16 cellular contexts compared by ENCODE assay signal in genomic region chr3:176523114-176523513, GRCh38.
A peak's percentile ranks its signal among the peaks of the same experiment; 100 is the strongest.
DNase-seq lines count a peak whose midpoint lies in the region; FAIRE-seq and TF ChIP-seq lines count a peak whose summit lies in the region.
"Had no signal": no experiment of that assay in that cellular context is flagged by ENCODE, and none has a peak within 500 bp of the region (broad histone marks: within the 10 kb centered on the region; RNA-seq: fewer than 3 reads in every experiment).

No MANE protein-coding gene starts in this region.

- H2BK120ac ChIP-seq in H9 (ENCODE audit: low read depth, low read length, poor library complexity, severe bottlenecking), result no peak overlapping the region
- no peak overlapping the region for H2BK120ac ChIP-seq in H1 (replicated peaks; ENCODE audit: low read depth, low read length)

- H3K4ac ChIP-seq in H9 (ENCODE audit: low read depth, low read length) (no peak overlapping the region), H1 (replicated peaks; ENCODE audit: insufficient read length, low read depth, low read length) (no peak overlapping the region)

- H4K8ac ChIP-seq in H9 (replicated peaks; ENCODE audit: insufficient read length, low read depth, low read length), result no peak overlapping the region
- no peak overlapping the region for H4K8ac ChIP-seq in H1 (ENCODE audit: extremely low read depth, insufficient read depth, low read length)

- H3K36me3 ChIP-seq in H1 (ENCODE audit: control insufficient read depth in 2 of 4, insufficient read depth in 4 of 4, low read length in 3 of 4) (no peaks in the 10 kb centered on the region; a peak in 1 of 8 replicates), HAP-1 (replicated peaks) (no peaks in the 10 kb centered on the region)

- H3K4me2 ChIP-seq in H9 (ENCODE audit: insufficient read depth, insufficient read length, low read length) (peak overlapping the region; percentile 13), H1 (ENCODE audit: insufficient read depth in 1 of 2, low read depth in 2 of 2, low read length in 2 of 2) (peak overlapping the region in 1 of 2 experiments; percentile 15; a peak in 1 of 4 replicates)
- H3K4me2 ChIP-seq: KMS-11 had no signal

- H3K18ac ChIP-seq in H9 (ENCODE audit: insufficient read length, low read depth, low read length), result no peak overlapping the region
- no peak overlapping the region for H3K18ac ChIP-seq in H1 (ENCODE audit: extremely low read depth, low read length)

- H3K56ac ChIP-seq in H9 (ENCODE audit: insufficient read length, low read depth, low read length), result no peak overlapping the region
- H3K56ac ChIP-seq in H1 (replicated peaks; ENCODE audit: insufficient read length, low read depth, low read length), result no peak overlapping the region

- no peaks in the 10 kb centered on the region for H3K27me3 Mint-ChIP-seq in H9 (ENCODE audit: low read depth)
- H3K27me3 Mint-ChIP-seq: B cell; CD4-positive, alpha-beta memory T cell had no signal

- POLR2A ChIA-PET in H1 (lab: Charles Lee; ENCODE audit: partially characterized antibody), result interaction anchor here (2.0 kb wide), 1 partner anchor 17 kb away, joined by 4 read pairs; no protein-coding TSS in a partner anchor

- no peak overlapping the region for H3K4me3 Mint-ChIP-seq in H9
- H3K4me3 Mint-ChIP-seq: B cell; CD4-positive, alpha-beta memory T cell had no signal

- H3K23me2 ChIP-seq in H9 (ENCODE audit: insufficient read length, low read depth, low read length, poor library complexity, severe bottlenecking), result no peaks in the 10 kb centered on the region
- no peaks in the 10 kb centered on the region for H3K23me2 ChIP-seq in H1 (ENCODE audit: low read depth, low read length)

- CTCF ChIA-PET in H1 (lab: Charles Lee; ENCODE audit: partially characterized antibody), result interaction anchor here (0.8 to 2.0 kb wide), 4 partner anchors 9 to 158 kb away, joined by 3 to 8 read pairs (median 3); no protein-coding TSS in a partner anchor

- H3K27ac Mint-ChIP-seq in H9, result peak overlapping the region in 1 of 3 experiments; percentile 10; a peak in 3 of 7 replicates
- H3K27ac Mint-ChIP-seq: B cell; CD4-positive, alpha-beta memory T cell had no signal

- H3K9me3 ChIP-seq in H9 (ENCODE audit: control insufficient read depth, low read depth, low read length), result no peaks in the 10 kb centered on the region
- no peaks in the 10 kb centered on the region for H3K9me3 ChIP-seq in H1 (ENCODE audit: insufficient read depth in 2 of 2, low read depth in 1 of 2, low read length in 1 of 2)
- H3K9me3 ChIP-seq in HAP-1, result no peaks in the 10 kb centered on the region

- no peak overlapping the region for H3K27ac ChIP-seq in H9 (ENCODE audit: insufficient read length, low read depth, low read length)
- H3K27ac ChIP-seq in H1 (ENCODE audit: low read depth, low read length), result no peak overlapping the region
- H3K27ac ChIP-seq: C4-2B, KMS-11 had no signal

- H3K27me3 ChIP-seq in H9 (ENCODE audit: insufficient read depth, low read length), result no peaks in the 10 kb centered on the region
- H3K27me3 ChIP-seq in H1 (replicated peaks in 1 of 4; ENCODE audit: control insufficient read depth in 3 of 4, extremely low read depth in 1 of 4, insufficient read depth in 3 of 4, low read length in 3 of 4), result no peaks in the 10 kb centered on the region
- H3K27me3 ChIP-seq in HAP-1 (ENCODE audit: low read depth), result no peaks in the 10 kb centered on the region; the same call in 1 of the 2 replicates

- peaks cover 0 to 2% of the 10 kb centered on the region in 2 experiments; a peak in 2 of 5 replicates for H3K9me3 Mint-ChIP-seq in H9

- TF ChIP-seq CTCF in H9 (conservative IDR thresholded peaks at IDR 0.05) (no peak), H1 (IDR thresholded peaks at IDR 0.05; ENCODE audit: control extremely low read depth in 1 of 3, insufficient read depth in 1 of 3, low read depth in 1 of 3, low read length in 3 of 3) (no peak)

- H3K4me1 Mint-ChIP-seq in H9, result peaks cover 45 to 47% of the 10 kb centered on the region in 2 experiments
- H3K4me1 Mint-ChIP-seq: B cell; CD4-positive, alpha-beta memory T cell had no signal

- H2BK15ac ChIP-seq in H9 (ENCODE audit: low read depth, low read length) (no peak overlapping the region), H1 (ENCODE audit: low read length) (no peak overlapping the region)

- H3K9ac ChIP-seq in H9 (ENCODE audit: extremely low read depth, insufficient read length, low read length) (no peak overlapping the region), H1 (replicated peaks in 1 of 4; ENCODE audit: extremely low read depth in 1 of 4, low read depth in 3 of 4, low read length in 3 of 4) (no peak overlapping the region)
- H3K9ac ChIP-seq: KMS-11 had no signal

- H3K79me1 ChIP-seq in H9 (ENCODE audit: insufficient read depth, low read depth, low read length, poor library complexity, severe bottlenecking) (no peaks in the 10 kb centered on the region), H1 (ENCODE audit: low read depth, low read length) (no peaks in the 10 kb centered on the region)

- DNase-seq in H9 (no peak), NCI-H146 treated with DMSO at 0.1 percent for 48 hours (lab: John Stamatoyannopoulos, UW; ENCODE audit: unreplicated experiment) (peak; percentile 43), H1 (ENCODE audit: low read depth in 1 of 2, low spot score in 2 of 2) (no peak), AG08395 (ENCODE audit: low spot score) (no peak), HAP-1 (ENCODE audit: low spot score in 2 of 2) (no peak), kidney tubule cell (ENCODE audit: low spot score) (no peak), foreskin melanocyte (no peak)
- DNase-seq: ACHN; CD4-positive, alpha-beta memory T cell; DMS79; GOT3 had no signal

- H3K4me1 ChIP-seq in H9 (ENCODE audit: insufficient read depth, low read length) (peaks cover 13% of the 10 kb centered on the region; the same call in 1 of the 2 replicates), H1 (replicated peaks in 1 of 4; ENCODE audit: control insufficient read depth in 3 of 4, insufficient read depth in 4 of 4, low read length in 3 of 4) (peaks cover 2 to 31% (median 8%) of the 10 kb centered on the region in 4 experiments; a peak in 5 of 7 replicates), HAP-1 (no peaks in the 10 kb centered on the region)

- H3K4me3 ChIP-seq in H1 (ENCODE audit: extremely low read depth in 1 of 4, insufficient read depth in 2 of 4, low read depth in 3 of 4, low read length in 4 of 4) (no peak overlapping the region; a peak in 1 of 8 replicates), HAP-1 (no peak overlapping the region)
- H3K4me3 ChIP-seq: GM12878 had no signal

- TF ChIP-seq POLR2A in H1 (IDR thresholded peaks at IDR 0.05; ENCODE audit: control extremely low read depth in 1 of 2, low read depth in 2 of 2, low read length in 2 of 2), result no peak

- H2BK5ac ChIP-seq in H9 (ENCODE audit: insufficient read length, low read length) (no peak overlapping the region), H1 (ENCODE audit: low read depth, low read length) (no peak overlapping the region)

- no peak overlapping the region for H3T11ph ChIP-seq in H9 (ENCODE audit: low read length)

- no peak overlapping the region for H2AK5ac ChIP-seq in H9 (ENCODE audit: insufficient read length, low read length)
- no peak overlapping the region for H2AK5ac ChIP-seq in H1 (ENCODE audit: low read depth, low read length)

- H4K91ac ChIP-seq in H9 (ENCODE audit: insufficient read length, low read depth, low read length), result no peak overlapping the region
- no peak overlapping the region for H4K91ac ChIP-seq in H1 (replicated peaks; ENCODE audit: insufficient read length, low read length)

- H3K79me2 ChIP-seq in H9 (ENCODE audit: insufficient read depth, low read length), result no peaks in the 10 kb centered on the region
- no peaks in the 10 kb centered on the region for H3K79me2 ChIP-seq in H1 (ENCODE audit: control insufficient read depth in 1 of 2, insufficient read depth in 2 of 2, low read length in 2 of 2)

- H3K23ac ChIP-seq in H9 (ENCODE audit: insufficient read length, low read depth, low read length), result no peak overlapping the region
- H3K23ac ChIP-seq in H1 (ENCODE audit: insufficient read length), result no peak overlapping the region

- H2AFZ ChIP-seq in H9 (ENCODE audit: low read length), result no peak overlapping the region
- no peak overlapping the region for H2AFZ ChIP-seq in H1 (ENCODE audit: low read length)

- in situ Hi-C loops in HAP-1 (cut with MboI; ENCODE audit: low sequenced_read_pairs), result loop anchor here (10.0 to 25.0 kb wide), 2 partner anchors 289 to 422 kb away; no protein-coding TSS in a partner anchor

- H3K14ac ChIP-seq in H9 (ENCODE audit: insufficient read depth, low read length), result no peak overlapping the region
- H3K14ac ChIP-seq in H1 (ENCODE audit: insufficient read length), result no peak overlapping the region

- H4K20me1 ChIP-seq in H9 (ENCODE audit: control insufficient read depth, insufficient read depth, insufficient read length) (no peaks in the 10 kb centered on the region), H1 (replicated peaks in 1 of 2; ENCODE audit: control insufficient read depth in 1 of 2, insufficient read depth in 2 of 2, low read length in 2 of 2) (no peaks in the 10 kb centered on the region)

- H2BK20ac ChIP-seq in H9 (ENCODE audit: low read depth, low read length, poor library complexity, severe bottlenecking) (no peak overlapping the region), H1 (ENCODE audit: low read length) (no peak overlapping the region)

- H4K5ac ChIP-seq in H9 (ENCODE audit: insufficient read length, low read depth, low read length) (no peak overlapping the region), H1 (ENCODE audit: insufficient read length, low read depth, low read length) (no peak overlapping the region)

- H3K36me3 Mint-ChIP-seq in H9 (ENCODE audit: insufficient read depth in 1 of 3, low read depth in 3 of 3), result peaks cover 0 to 3% (median 0%) of the 10 kb centered on the region in 3 experiments; a peak in 3 of 7 replicates
- H3K36me3 Mint-ChIP-seq: CD4-positive, alpha-beta memory T cell had no signal

- no peak for TF ChIP-seq EP300 in H1 (IDR thresholded peaks at IDR 0.05; ENCODE audit: borderline replicate concordance in 1 of 2, low read depth in 2 of 2, low read length in 2 of 2)

- H2BK12ac ChIP-seq in H9 (ENCODE audit: insufficient read length, low read depth, low read length) (no peak overlapping the region), H1 (ENCODE audit: low read depth, low read length) (no peak overlapping the region)

- TF ChIP-seq RAD21 in H1 (IDR thresholded peaks at IDR 0.05 in 1 of 2, conservative IDR thresholded peaks at IDR 0.05 in 1 of 2; ENCODE audit: low read depth in 2 of 2, low read length in 2 of 2), result no peak

- FAIRE-seq in H1 (lab: Jason Lieb, UNC), result no peak
- FAIRE-seq: GM12878, HepG2 had no signal

TF ChIP-seq in H1, 55 proteins besides CTCF, POLR2A, EP300 and RAD21 (continues in another document):
- TF ChIP-seq CBX5 (IDR thresholded peaks at IDR 0.05; ENCODE audit: low read depth, low read length) (no peak), JUND (IDR thresholded peaks at IDR 0.05; ENCODE audit: low read length) (no peak)
